24 cellular contexts compared by ENCODE assay signal in genomic region chr17:77579131-77579530, GRCh38.
"Had no signal": no experiment of that assay in that cellular context is flagged by ENCODE, and none has a peak within 500 bp of the region (broad histone marks: within the 10 kb centered on the region; RNA-seq: fewer than 3 reads in every experiment).

No MANE protein-coding gene starts in this region.

- H3K4me1 ChIP-seq: breast epithelium, right lobe of liver, suprapubic skin had no signal

- H3K9me3 Mint-ChIP-seq: activated naive CD4-positive, alpha-beta T cell treated with anti-CD3 and anti-CD28 coated beads, Interleukin-2, amount 10 ng/mL, durations not matched to agents 7 days and 5 days; central memory CD8-positive, alpha-beta T cell; natural killer cell treated with Interleukin-12 subunit alpha and Interleukin-12 subunit beta and Interleukin-15 and Interleukin-18, amount 100 ng/mL, for 72 hours had no signal

- H3K4me1 Mint-ChIP-seq: central memory CD8-positive, alpha-beta T cell had no signal

- H3K36me3 ChIP-seq: breast epithelium, right lobe of liver, suprapubic skin, tibial artery had no signal

- H3K27ac Mint-ChIP-seq: activated naive CD4-positive, alpha-beta T cell treated with anti-CD3 and anti-CD28 coated beads, Interleukin-2, amount 10 ng/mL, durations not matched to agents 7 days and 5 days; memory B cell; natural killer cell treated with Interleukin-12 subunit alpha and Interleukin-12 subunit beta and Interleukin-15 and Interleukin-18, amount 100 ng/mL, for 72 hours; stimulated activated memory B cell treated with anti-CD40 and anti-IgM and Interleukin-4, amounts not matched to agents 10 μg/mL and 1 μg/mL and 100 μg/mL, for 72 hours had no signal

- H3K9me3 ChIP-seq: right lobe of liver, suprapubic skin, tibial artery had no signal

- H3K4me3 Mint-ChIP-seq: central memory CD8-positive, alpha-beta T cell; memory B cell; natural killer cell treated with Interleukin-12 subunit alpha and Interleukin-12 subunit beta and Interleukin-15 and Interleukin-18, amount 100 ng/mL, for 72 hours; stimulated activated memory B cell treated with anti-CD40 and anti-IgM and Interleukin-4, amounts not matched to agents 10 μg/mL and 1 μg/mL and 100 μg/mL, for 72 hours had no signal

- H3K36me3 Mint-ChIP-seq: activated naive CD4-positive, alpha-beta T cell treated with anti-CD3 and anti-CD28 coated beads, Interleukin-2, amount 10 ng/mL, durations not matched to agents 7 days and 5 days; natural killer cell treated with Interleukin-12 subunit alpha and Interleukin-12 subunit beta and Interleukin-15 and Interleukin-18, amount 100 ng/mL, for 72 hours; stimulated activated memory B cell treated with anti-CD40 and anti-IgM and Interleukin-4, amounts not matched to agents 10 μg/mL and 1 μg/mL and 100 μg/mL, for 72 hours had no signal

- DNase-seq: activated CD4-positive, alpha-beta T cell treated with anti-CD3 and anti-CD28 coated beads for 48 hours; activated CD4-positive, alpha-beta T cell treated with anti-CD3 and anti-CD28 coated beads, Interleukin-2, amount 50 U/mL, for 48 hours; activated CD8-positive, alpha-beta memory T cell treated with anti-CD3 and anti-CD28 coated beads for 24 hours; activated gamma-delta T cell; activated naive CD4-positive, alpha-beta T cell treated with anti-CD3 and anti-CD28 coated beads, Interleukin-2, amount 10 ng/mL, durations not matched to agents 7 days and 5 days; foreskin fibroblast; hippocampal formation; left colon; right lobe of liver; stimulated activated CD4-positive, alpha-beta T cell treated with anti-CD3 and anti-CD28 coated beads, Interleukin-1b, Interleukin-23, amount 100 ng/mL, for 48 hours; stimulated activated CD4-positive, alpha-beta T cell treated with anti-CD3 and anti-CD28 coated beads, Interleukin-4, amount 100 ng/mL, for 4 hours; stimulated activated CD8-positive, alpha-beta memory T cell treated with anti-CD3 and anti-CD28 coated beads, Interleukin-4, amount 100 ng/mL, for 48 hours had no signal

- H3K27me3 ChIP-seq: breast epithelium, right lobe of liver, suprapubic skin, tibial artery had no signal

- H3K4me3 ChIP-seq: breast epithelium, right lobe of liver, SK-N-MC, skin epidermis, suprapubic skin, tibial artery had no signal

- H3K27ac ChIP-seq: breast epithelium, right lobe of liver, SK-N-MC, suprapubic skin, tibial artery, VCaP had no signal

- ATAC-seq: activated CD4-positive, CD25-positive, alpha-beta regulatory T cell treated with anti-CD3 and anti-CD28 coated beads, Interleukin-2, amount 50 U/mL, for 24 hours; esophagus mucosa; left colon; natural killer cell treated with Interleukin-12 subunit alpha and Interleukin-12 subunit beta and Interleukin-15 and Interleukin-18, amount 100 ng/mL, for 72 hours had no signal
